28 cellular contexts compared by ENCODE assay signal in the genomic region with DNA sequence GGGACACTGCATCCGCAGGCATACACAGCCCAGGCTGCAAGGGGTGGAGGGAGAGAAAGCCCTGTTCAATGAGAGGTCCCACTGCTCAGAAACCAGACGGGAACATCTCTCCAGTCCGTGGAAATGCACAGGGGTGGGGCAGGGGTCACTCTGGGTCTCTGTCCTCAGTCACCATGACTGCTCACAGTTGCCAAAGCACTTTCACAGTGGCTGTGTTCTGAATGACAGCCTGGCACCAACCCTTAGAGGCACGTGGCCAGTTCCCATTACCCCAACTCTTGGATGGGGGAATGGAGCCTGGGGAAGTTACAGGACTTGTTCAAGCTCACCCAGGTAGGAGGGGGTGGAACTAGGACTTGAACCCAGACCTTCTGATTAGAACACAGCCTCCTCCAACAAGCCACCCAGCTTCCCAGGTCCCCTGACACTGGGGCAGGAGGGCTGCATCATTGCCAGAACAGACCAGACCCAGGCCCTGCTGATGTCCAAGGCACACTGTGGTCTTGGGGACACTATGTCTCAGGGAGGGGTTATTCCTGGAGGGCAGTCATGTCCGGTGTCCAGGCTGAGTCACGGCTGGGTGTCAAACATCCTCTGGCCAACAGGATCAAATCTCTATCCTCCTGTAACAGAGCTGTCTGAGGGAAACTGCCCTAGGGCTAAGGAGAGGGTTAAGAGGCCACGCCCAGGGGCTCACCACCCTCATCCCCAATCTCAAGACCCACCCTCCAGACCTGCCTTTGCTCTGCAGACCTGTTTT. TPM values are rescaled to one million over a fixed set of nuclear protein-coding genes. Genes with fewer than 3 reads are reported as not detected.
A peak's percentile ranks its signal among the peaks of the same experiment; 100 is the strongest.
DNase-seq lines count a peak whose midpoint lies in the region; FAIRE-seq and TF ChIP-seq lines count a peak whose summit lies in the region.
"Had no signal": no experiment of that assay in that cellular context is flagged by ENCODE, and none has a peak within 500 bp of the region (broad histone marks: within the 10 kb centered on the region; RNA-seq: fewer than 3 reads in every experiment).

No MANE protein-coding gene starts in this region.

- peak overlapping the region in 2 of 3 experiments; percentile 83 to 92 for H3K27ac Mint-ChIP-seq in nephron
- H3K27ac Mint-ChIP-seq in endothelial cell (ENCODE audit: unreplicated experiment): no peak overlapping the region
- H3K27ac Mint-ChIP-seq: activated CD4-positive, alpha-beta T cell treated with anti-CD3 and anti-CD28 coated beads for 36 hours; activated T-cell treated with anti-CD3 and anti-CD28 coated beads, Interleukin-2, amount 50 U/mL, for 24 hours; neural progenitor cell; stimulated activated naive B cell treated with anti-CD40 and anti-IgM and Interleukin-4, amounts not matched to agents 10 μg/mL and 1 μg/mL and 100 μg/mL, for 72 hours; T-helper 1 cell treated with Interleukin-12 subunit alpha and Interleukin-12 subunit beta and Interleukin-4 antibody, amounts not matched to agents 30 μg/mL and 1 μg/mL, for 36 hours had no signal

- no peaks in the 10 kb centered on the region for H3K27me3 Mint-ChIP-seq in nephron (ENCODE audit: low read depth)
- H3K27me3 Mint-ChIP-seq in endothelial cell (ENCODE audit: unreplicated experiment): peaks cover 3% of the 10 kb centered on the region
- H3K27me3 Mint-ChIP-seq: activated CD4-positive, alpha-beta T cell treated with anti-CD3 and anti-CD28 coated beads for 36 hours; activated T-cell treated with anti-CD3 and anti-CD28 coated beads, Interleukin-2, amount 50 U/mL, for 24 hours; stimulated activated naive B cell treated with anti-CD40 and anti-IgM and Interleukin-4, amounts not matched to agents 10 μg/mL and 1 μg/mL and 100 μg/mL, for 72 hours had no signal

- TF ChIP-seq CTCF in bronchial epithelial cell (IDR thresholded peaks at IDR 0.05; ENCODE audit: insufficient read depth, low read length, severe bottlenecking): no peak
- TF ChIP-seq CTCF in nephron (IDR thresholded peaks at IDR 0.05; ENCODE audit: unreplicated experiment in 3 of 3): no peak
- no peak for TF ChIP-seq CTCF in endothelial cell (IDR thresholded peaks at IDR 0.05; ENCODE audit: unreplicated experiment)
- no peak for TF ChIP-seq CTCF in GM13977 (IDR thresholded peaks at IDR 0.05; ENCODE audit: extremely low read depth, insufficient read depth, missing control alignments)

- no peaks in the 10 kb centered on the region for H3K9me2 ChIP-seq in Karpas-422 (replicated peaks; ENCODE audit: insufficient read depth, low read length)

- H3K4me3 Mint-ChIP-seq in nephron (no peak overlapping the region), endothelial cell (ENCODE audit: unreplicated experiment) (no peak overlapping the region)
- H3K4me3 Mint-ChIP-seq: activated CD4-positive, alpha-beta T cell treated with anti-CD3 and anti-CD28 coated beads for 36 hours; activated T-cell treated with anti-CD3 and anti-CD28 coated beads, Interleukin-2, amount 50 U/mL, for 24 hours; neural progenitor cell; stimulated activated naive B cell treated with anti-CD40 and anti-IgM and Interleukin-4, amounts not matched to agents 10 μg/mL and 1 μg/mL and 100 μg/mL, for 72 hours; T-helper 1 cell treated with Interleukin-12 subunit alpha and Interleukin-12 subunit beta and Interleukin-4 antibody, amounts not matched to agents 30 μg/mL and 1 μg/mL, for 36 hours had no signal

- H3K4me1 ChIP-seq in Karpas-422 (ENCODE audit: low read length): peaks cover 11% of the 10 kb centered on the region
- peaks cover 11 to 33% (median 24%) of the 10 kb centered on the region in 5 donors for H3K4me1 ChIP-seq in subcutaneous abdominal adipose tissue (ENCODE audit: control insufficient read depth in 5 of 5, insufficient read depth in 5 of 5, low read length in 5 of 5)
- H3K4me1 ChIP-seq: adrenal gland, breast epithelium, lower lobe of right lung, neural progenitor cell, testis had no signal

- H3K36me3 ChIP-seq in Karpas-422 (ENCODE audit: insufficient read depth, low read length): peaks cover 16% of the 10 kb centered on the region; the same call in 1 of the 2 replicates
- peaks cover 4% of the 10 kb centered on the region for H3K36me3 ChIP-seq in bronchial epithelial cell (ENCODE audit: control insufficient read depth, insufficient read depth, low read length)
- peaks cover 4 to 42% (median 29%) of the 10 kb centered on the region in 5 donors for H3K36me3 ChIP-seq in subcutaneous abdominal adipose tissue (ENCODE audit: control insufficient read depth in 5 of 5, insufficient read depth in 5 of 5, low read length in 5 of 5)
- H3K36me3 ChIP-seq: neural progenitor cell had no signal

- no peak overlapping the region for H3K4me2 ChIP-seq in Karpas-422 (ENCODE audit: low read depth, low read length, poor library complexity, severe bottlenecking)
- H3K4me2 ChIP-seq: neural progenitor cell had no signal

- no peaks in the 10 kb centered on the region for H3K9me3 ChIP-seq in Karpas-422 (ENCODE audit: low read length)
- H3K9me3 ChIP-seq in subcutaneous abdominal adipose tissue (ENCODE audit: control insufficient read depth in 5 of 5, low read length in 5 of 5): peaks cover 0 to 3% (median 0%) of the 10 kb centered on the region in 5 donors
- H3K9me3 ChIP-seq: adrenal gland, breast epithelium, lower lobe of right lung, testis had no signal

- H3K4me1 Mint-ChIP-seq in nephron (peaks cover 28% of the 10 kb centered on the region), endothelial cell (ENCODE audit: unreplicated experiment) (peaks cover 3% of the 10 kb centered on the region)
- H3K4me1 Mint-ChIP-seq: activated CD4-positive, alpha-beta T cell treated with anti-CD3 and anti-CD28 coated beads for 36 hours; neural progenitor cell had no signal

- no peak overlapping the region for H3K27ac ChIP-seq in Karpas-422 (ENCODE audit: low read length)
- H3K27ac ChIP-seq in subcutaneous abdominal adipose tissue (ENCODE audit: low read depth, low read length): peak overlapping the region; percentile 84
- H3K27ac ChIP-seq: lower lobe of right lung, neural progenitor cell, SK-N-MC, spleen, testis had no signal

- no peaks in the 10 kb centered on the region for H3K9me3 Mint-ChIP-seq in nephron
- H3K9me3 Mint-ChIP-seq in endothelial cell (ENCODE audit: unreplicated experiment): no peaks in the 10 kb centered on the region
- H3K9me3 Mint-ChIP-seq: activated T-cell treated with anti-CD3 and anti-CD28 coated beads, Interleukin-2, amount 50 U/mL, for 24 hours; neural progenitor cell had no signal

- H3K4me3 ChIP-seq in Karpas-422 (ENCODE audit: low read length) (no peak overlapping the region), bronchial epithelial cell (ENCODE audit: low read depth, low read length) (no peak overlapping the region), subcutaneous abdominal adipose tissue (ENCODE audit: low read depth in 1 of 5, low read length in 5 of 5) (peak overlapping the region in 1 of 5 donors; percentile 23)
- H3K4me3 ChIP-seq: adrenal gland, breast epithelium, lower lobe of right lung, neural progenitor cell, SK-N-MC, spleen, testis had no signal

- no peak overlapping the region for H3K9ac ChIP-seq in Karpas-422 (ENCODE audit: low read length)
- peak overlapping the region in 4 of 5 donors; percentile 31 to 76 (median 50) for H3K9ac ChIP-seq in subcutaneous abdominal adipose tissue (ENCODE audit: low read length in 5 of 5)
- H3K9ac ChIP-seq: neural progenitor cell had no signal

- H3K27me3 ChIP-seq in Karpas-422 (ENCODE audit: low read length): no peaks in the 10 kb centered on the region
- no peaks in the 10 kb centered on the region for H3K27me3 ChIP-seq in bronchial epithelial cell (ENCODE audit: control insufficient read depth, insufficient read depth, low read length)
- peaks cover 0 to 5% (median 0%) of the 10 kb centered on the region in 5 donors for H3K27me3 ChIP-seq in subcutaneous abdominal adipose tissue (ENCODE audit: control insufficient read depth in 5 of 5, insufficient read depth in 4 of 5, low read length in 5 of 5)
- H3K27me3 ChIP-seq: adrenal gland, breast epithelium, neural progenitor cell, spleen, testis had no signal

- in situ Hi-C loops in GM13977 (cut with MboI; ENCODE audit: low pct_unique_long_range_greater_than_20kb, low sequenced_read_pairs, unreplicated experiment): no loop called here

- DNase-seq in Karpas-422 (peak; percentile 24), bronchial epithelial cell (ENCODE audit: low read depth) (no peak), NCI-H1048 (lab: John Stamatoyannopoulos, UW) (no peak), endothelial cell (ENCODE audit: low spot score) (no peak), GM13977 (ENCODE audit: low spot score) (no peak)
- no peak for DNase-seq in activated CD4-positive, alpha-beta T cell treated with anti-CD3 and anti-CD28 coated beads, Interleukin-2, amount 50 U/mL, for 1 hour
- DNase-seq: activated CD4-positive, alpha-beta T cell treated with anti-CD3 and anti-CD28 coated beads for 36 hours; activated T-cell treated with anti-CD3 and anti-CD28 coated beads, Interleukin-2, amount 50 U/mL, for 24 hours; cortex of kidney; islet precursor cell; KBM-7; lower lobe of right lung; NCI-H1694; NCI-H524; RPMI8226; spleen; stimulated activated CD4-positive, alpha-beta T cell treated with anti-CD3 and anti-CD28 coated beads, Interleukin-4, amount 100 ng/mL, for 1 hour; stimulated activated naive B cell treated with anti-CD40 and anti-IgM and Interleukin-4, amounts not matched to agents 10 μg/mL and 1 μg/mL and 100 μg/mL, for 72 hours; testis had no signal

- H3K79me2 ChIP-seq in Karpas-422 (ENCODE audit: low read length): peaks cover 6% of the 10 kb centered on the region; the same call in 1 of the 2 replicates

- H2AFZ ChIP-seq in Karpas-422 (ENCODE audit: low read length): no peak overlapping the region
- H2AFZ ChIP-seq: neural progenitor cell had no signal

- FAIRE-seq in bronchial epithelial cell (lab: Jason Lieb, UNC): peak; percentile 43

- peaks cover 43% of the 10 kb centered on the region for H3K36me3 Mint-ChIP-seq in nephron (ENCODE audit: low read depth)
- H3K36me3 Mint-ChIP-seq in endothelial cell (ENCODE audit: low read depth, unreplicated experiment): peaks cover 26% of the 10 kb centered on the region

- no peaks in the 10 kb centered on the region for H4K20me1 ChIP-seq in Karpas-422 (ENCODE audit: insufficient read depth, low read depth, low read length)

RNA-seq across cellular contexts. Expression of a gene that starts 8.2 kb away (rescaled TPM):
- 8.5 and 12.0 TPM in 2 replicates for total RNA-seq in Karpas-422 (2014; rRNA removed; shearing (Covaris generic); ENCODE audit: low replicate concordance)
- total RNA-seq in bronchial epithelial cell (1.3 TPM in 2 replicates), endothelial cell (ENCODE audit: unreplicated experiment) (8.0 TPM)

RNA-seq across cellular contexts. Expression of a gene that starts 11.5 kb away (rescaled TPM):
- 321 and 642 TPM in 2 replicates for total RNA-seq in Karpas-422 (2014; rRNA removed; shearing (Covaris generic); ENCODE audit: low replicate concordance)
- total RNA-seq in bronchial epithelial cell: not detected in 2 replicates
- not detected for total RNA-seq in endothelial cell (ENCODE audit: unreplicated experiment)
- total RNA-seq: activated CD8-positive, alpha-beta memory T cell treated with anti-CD3 and anti-CD28 coated beads for 36 hours; breast epithelium; lower lobe of right lung; pulmonary artery endothelial cell had no signal

RNA-seq across cellular contexts. Expression of a gene that starts 20.1 kb away (rescaled TPM):
- not detected in 2 replicates for total RNA-seq in Karpas-422 (2014; rRNA removed; shearing (Covaris generic); ENCODE audit: low replicate concordance)
- total RNA-seq in bronchial epithelial cell: not detected in 2 replicates
- total RNA-seq in endothelial cell (ENCODE audit: unreplicated experiment): 2.0 TPM
- total RNA-seq: breast epithelium had no signal

RNA-seq across cellular contexts. Expression of a gene that starts 25.1 kb away (rescaled TPM):
- total RNA-seq in Karpas-422 (2014; rRNA removed; shearing (Covaris generic); ENCODE audit: low replicate concordance): 115 and 220 TPM in 2 replicates
- total RNA-seq in bronchial epithelial cell: 4.5 and 11.5 TPM in 2 replicates
- 55.8 TPM for total RNA-seq in endothelial cell (ENCODE audit: unreplicated experiment)

RNA-seq across cellular contexts. Expression of a gene that starts 30.0 kb away (rescaled TPM):
- 48.2 and 84.2 TPM in 2 replicates for total RNA-seq in Karpas-422 (2014; rRNA removed; shearing (Covaris generic); ENCODE audit: low replicate concordance)
- total RNA-seq in bronchial epithelial cell (0.38 and 0.53 TPM in 2 replicates), endothelial cell (ENCODE audit: unreplicated experiment) (3.4 TPM)

Comparison
In these comparisons a context has a peak if more than half of its experiments do, and no peak if none do; other contexts are left out.
1. RNA of a gene that starts 11.5 kb away (total RNA-seq): 321 to 642 TPM in Karpas-422; not detected in endothelial cell (single experiment) and not detected in bronchial epithelial cell; every median in the first group is over 100 times any median in the second.